In genomic region chr15:63800245-63800644, GRCh38 we compare ENCODE assay signal across 19 cellular contexts. TPM values are rescaled to one million over a fixed set of nuclear protein-coding genes. Genes with fewer than 3 reads are reported as not detected.
A peak's percentile ranks its signal among the peaks of the same experiment; 100 is the strongest.
DNase-seq lines count a peak whose midpoint lies in the region; ATAC-seq and TF ChIP-seq lines count a peak whose summit lies in the region.
"Had no signal": no experiment of that assay in that cellular context is flagged by ENCODE, and none has a peak within 500 bp of the region (broad histone marks: within the 10 kb centered on the region; RNA-seq: fewer than 3 reads in every experiment).

No MANE protein-coding gene starts in this region.

- peak; percentile 32 for ATAC-seq in WTC11
- ATAC-seq in left lung: peak; percentile 44
- no peak for ATAC-seq in CD4-positive, alpha-beta T cell (ENCODE audit: poor library complexity)
- ATAC-seq: K562 had no signal

- H3K27ac Mint-ChIP-seq in CD14-positive monocyte (peak overlapping the region; percentile 1 to 62 (median 33)), WTC11 (peak overlapping the region; percentile 43), progenitor cell of endocrine pancreas (peak overlapping the region; percentile 86)
- no peak overlapping the region for H3K27ac Mint-ChIP-seq in CD4-positive, alpha-beta T cell

- peaks cover 5 to 7% of the 10 kb centered on the region in 2 donors for H3K36me3 Mint-ChIP-seq in CD14-positive monocyte
- peaks cover 25% of the 10 kb centered on the region for H3K36me3 Mint-ChIP-seq in WTC11
- peaks cover 16% of the 10 kb centered on the region for H3K36me3 Mint-ChIP-seq in progenitor cell of endocrine pancreas (ENCODE audit: insufficient read depth)
- H3K36me3 Mint-ChIP-seq in CD4-positive, alpha-beta T cell (ENCODE audit: low read depth): peaks cover 42% of the 10 kb centered on the region

- H3K36me3 ChIP-seq in left lung: no peaks in the 10 kb centered on the region

- POLR2A ChIA-PET in WTC11 (lab: Charles Lee): no interaction called here
- POLR2A ChIA-PET in CD4-positive, alpha-beta T cell (lab: Charles Lee): no interaction called here

- H3K4me1 Mint-ChIP-seq in CD14-positive monocyte (peaks cover 43% of the 10 kb centered on the region), WTC11 (peaks cover 37% of the 10 kb centered on the region), progenitor cell of endocrine pancreas (ENCODE audit: low read depth) (peaks cover 17% of the 10 kb centered on the region)
- peaks cover 87% of the 10 kb centered on the region for H3K4me1 Mint-ChIP-seq in CD4-positive, alpha-beta T cell (ENCODE audit: low read depth)

- DNase-seq in CD14-positive monocyte (ENCODE audit: low spot score): no peak
- no peak for DNase-seq in WTC11 (ENCODE audit: low spot score)
- DNase-seq in left lung: no peak
- DNase-seq in progenitor cell of endocrine pancreas (ENCODE audit: low spot score, unreplicated experiment): no peak
- DNase-seq in CD4-positive, alpha-beta T cell: no peak
- DNase-seq in MV-4-11 (lab: John Stamatoyannopoulos, UW): no peak
- no peak for DNase-seq in HK-2 (ENCODE audit: unreplicated experiment)
- DNase-seq: Caco-2, DMS153, H7, NCI-H1436, NCI-H2029, NCI-H510A, NCI-H774, RPMI8226, SIG-M5 had no signal

- TF ChIP-seq CTCF in CD14-positive monocyte (IDR thresholded peaks at IDR 0.05) (no peak), WTC11 (IDR thresholded peaks at IDR 0.05) (no peak), left lung (IDR thresholded peaks at IDR 0.05) (no peak), progenitor cell of endocrine pancreas (IDR thresholded peaks at IDR 0.05; ENCODE audit: unreplicated experiment) (no peak)
- no peak for TF ChIP-seq CTCF in CD4-positive, alpha-beta T cell (IDR thresholded peaks at IDR 0.05)

- intact Hi-C loops in CD14-positive monocyte (cut with micrococcal nuclease) (no loop called here), left lung (cut with DNase I) (no loop called here)
- intact Hi-C loops in CD4-positive, alpha-beta T cell (cut with DNase I, micrococcal nuclease): no loop called here

- no peaks in the 10 kb centered on the region for H3K27me3 ChIP-seq in left lung
- H3K27me3 ChIP-seq in CD4-positive, alpha-beta T cell (ENCODE audit: control insufficient read depth, insufficient read depth, low read length): no peaks in the 10 kb centered on the region

- peaks cover 0 to 8% of the 10 kb centered on the region in 2 donors for H3K9me3 ChIP-seq in left lung
- peaks cover 3% of the 10 kb centered on the region for H3K9me3 ChIP-seq in CD4-positive, alpha-beta T cell (ENCODE audit: control insufficient read depth, low read length)
- H3K9me3 ChIP-seq: Caco-2 had no signal

- H3K27ac ChIP-seq in left lung: peak overlapping the region in 1 of 2 donors; percentile 45
- no peak overlapping the region for H3K27ac ChIP-seq in CD4-positive, alpha-beta T cell (ENCODE audit: low read depth, low read length)
- H3K27ac ChIP-seq: C4-2B, HL-60 had no signal

- no peak overlapping the region for H3K4me3 ChIP-seq in left lung
- H3K4me3 ChIP-seq: K562 had no signal

- H3K4me3 Mint-ChIP-seq in CD14-positive monocyte: no peak overlapping the region
- no peak overlapping the region for H3K4me3 Mint-ChIP-seq in WTC11
- H3K4me3 Mint-ChIP-seq in progenitor cell of endocrine pancreas (ENCODE audit: low read depth): no peak overlapping the region
- H3K4me3 Mint-ChIP-seq in CD4-positive, alpha-beta T cell: no peak overlapping the region

- CTCF ChIA-PET in WTC11 (lab: Charles Lee): no interaction called here
- CTCF ChIA-PET in CD4-positive, alpha-beta T cell (lab: Charles Lee): no interaction called here

- H3K4me1 ChIP-seq in left lung: peaks cover 4 to 43% of the 10 kb centered on the region in 2 donors

- H3K9me3 Mint-ChIP-seq in CD14-positive monocyte (peaks cover 2 to 7% (median 5%) of the 10 kb centered on the region in 7 donors), WTC11 (peaks cover 25% of the 10 kb centered on the region), progenitor cell of endocrine pancreas (ENCODE audit: low read depth) (peaks cover 19% of the 10 kb centered on the region)
- H3K9me3 Mint-ChIP-seq in CD4-positive, alpha-beta T cell: peaks cover 14% of the 10 kb centered on the region

- no peaks in the 10 kb centered on the region for H3K27me3 Mint-ChIP-seq in CD14-positive monocyte (ENCODE audit: low read depth in 3 of 3)
- no peaks in the 10 kb centered on the region for H3K27me3 Mint-ChIP-seq in WTC11 (ENCODE audit: low read depth)
- H3K27me3 Mint-ChIP-seq in progenitor cell of endocrine pancreas: no peaks in the 10 kb centered on the region
- no peaks in the 10 kb centered on the region for H3K27me3 Mint-ChIP-seq in CD4-positive, alpha-beta T cell

TF ChIP-seq in WTC11, 78 proteins besides CTCF, POLR2A, EP300 and RAD21 (continues in another document):
- TF ChIP-seq ZNF423 (CRISPR knock-in tag; IDR thresholded peaks at IDR 0.05): no peak
- TF ChIP-seq E2F4 (CRISPR knock-in tag; IDR thresholded peaks at IDR 0.05; ENCODE audit: borderline replicate concordance, low read depth): no peak
- no peak for TF ChIP-seq NFYB (CRISPR knock-in tag; conservative IDR thresholded peaks at IDR 0.05; ENCODE audit: low read depth)
- no peak for TF ChIP-seq RORB (CRISPR knock-in tag; IDR thresholded peaks at IDR 0.05)
- TF ChIP-seq ZNF512 (CRISPR knock-in tag; IDR thresholded peaks at IDR 0.05; ENCODE audit: borderline replicate concordance): no peak
- no peak for TF ChIP-seq ATF1 (CRISPR knock-in tag; IDR thresholded peaks at IDR 0.05)
- no peak for TF ChIP-seq E2F1 (CRISPR knock-in tag; IDR thresholded peaks at IDR 0.05)
- TF ChIP-seq JAZF1 (CRISPR knock-in tag; IDR thresholded peaks at IDR 0.05): no peak
- TF ChIP-seq, protein P1, sequence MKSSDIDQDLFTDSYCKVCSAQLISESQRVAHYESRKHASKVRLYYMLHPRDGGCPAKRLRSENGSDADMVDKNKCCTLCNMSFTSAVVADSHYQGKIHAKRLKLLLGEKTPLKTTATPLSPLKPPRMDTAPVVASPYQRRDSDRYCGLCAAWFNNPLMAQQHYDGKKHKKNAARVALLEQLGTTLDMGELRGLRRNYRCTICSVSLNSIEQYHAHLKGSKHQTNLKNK (CRISPR knock-in tag; IDR thresholded peaks at IDR 0.05): no peak
- no peak for TF ChIP-seq GABPB1 (CRISPR knock-in tag; IDR thresholded peaks at IDR 0.05)
- TF ChIP-seq, protein P2, sequence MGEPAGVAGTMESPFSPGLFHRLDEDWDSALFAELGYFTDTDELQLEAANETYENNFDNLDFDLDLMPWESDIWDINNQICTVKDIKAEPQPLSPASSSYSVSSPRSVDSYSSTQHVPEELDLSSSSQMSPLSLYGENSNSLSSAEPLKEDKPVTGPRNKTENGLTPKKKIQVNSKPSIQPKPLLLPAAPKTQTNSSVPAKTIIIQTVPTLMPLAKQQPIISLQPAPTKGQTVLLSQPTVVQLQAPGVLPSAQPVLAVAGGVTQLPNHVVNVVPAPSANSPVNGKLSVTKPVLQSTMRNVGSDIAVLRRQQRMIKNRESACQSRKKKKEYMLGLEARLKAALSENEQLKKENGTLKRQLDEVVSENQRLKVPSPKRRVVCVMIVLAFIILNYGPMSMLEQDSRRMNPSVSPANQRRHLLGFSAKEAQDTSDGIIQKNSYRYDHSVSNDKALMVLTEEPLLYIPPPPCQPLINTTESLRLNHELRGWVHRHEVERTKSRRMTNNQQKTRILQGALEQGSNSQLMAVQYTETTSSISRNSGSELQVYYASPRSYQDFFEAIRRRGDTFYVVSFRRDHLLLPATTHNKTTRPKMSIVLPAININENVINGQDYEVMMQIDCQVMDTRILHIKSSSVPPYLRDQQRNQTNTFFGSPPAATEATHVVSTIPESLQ (CRISPR knock-in tag; IDR thresholded peaks at IDR 0.05): no peak

RNA-seq across cellular contexts. Expression of gene HERC1, which starts 33.5 kb away (rescaled TPM):
- polyA plus RNA-seq in CD14-positive monocyte: 1 to 10 TPM; 7.5 to 9.7 TPM
- total RNA-seq in WTC11 (2021) (36.2 to 47.8 TPM (median 42.6 TPM) in 3 replicates), left lung (10 to 100 TPM; 86.4 to 89.1 TPM), progenitor cell of endocrine pancreas (62.2 and 68.6 TPM in 2 replicates)
- total RNA-seq in CD4-positive, alpha-beta T cell: 100 to 1,000 TPM; 400 to 406 TPM
